ENCODE assay signal across 8 cellular contexts in the genomic region with DNA sequence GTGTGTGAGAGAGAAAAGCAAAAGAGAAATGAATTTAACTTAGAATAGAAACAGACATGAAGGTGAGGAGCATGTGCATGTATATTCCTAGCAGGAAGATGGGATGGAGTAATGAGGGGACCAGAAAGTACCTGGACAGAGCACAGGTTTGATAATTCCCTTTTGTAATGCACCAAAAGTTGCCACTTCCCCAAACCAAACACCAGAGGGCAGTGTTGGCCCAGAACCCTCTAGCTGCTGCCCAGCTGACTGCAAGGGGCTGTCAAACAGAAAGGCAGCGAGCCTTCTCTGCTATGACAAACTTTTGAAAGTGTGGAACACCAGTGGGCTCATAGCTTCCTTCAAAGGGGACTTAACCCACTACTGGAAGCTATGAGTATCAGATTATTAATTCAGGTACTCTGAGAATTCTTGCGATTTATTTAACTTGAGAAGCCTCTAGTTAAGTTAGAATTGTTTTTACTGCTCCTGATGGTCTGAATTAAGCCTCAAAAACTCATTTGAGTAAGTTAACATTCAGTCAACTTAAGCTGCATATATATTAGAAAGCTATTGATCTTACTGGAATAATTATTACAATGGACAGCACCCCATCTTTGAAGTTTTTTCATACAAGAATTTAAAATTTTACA.
A peak's percentile ranks its signal among the peaks of the same experiment; 100 is the strongest.
DNase-seq lines count a peak whose midpoint lies in the region; ATAC-seq and TF ChIP-seq lines count a peak whose summit lies in the region.

No MANE protein-coding gene starts in this region.

- intact Hi-C loops in heart left ventricle (cut with DNase I): loop anchor here (1.0 to 10.0 kb wide), 14 partner anchors 61 to 551 kb away; no protein-coding TSS in a partner anchor

- H3K9me3 Mint-ChIP-seq in activated naive CD4-positive, alpha-beta T cell treated with anti-CD3 and anti-CD28 coated beads, Interleukin-2, amount 50 U/mL, for 72 hours: no peaks in the 10 kb centered on the region

- H3K9me3 ChIP-seq in heart left ventricle: no peaks in the 10 kb centered on the region

- peak; percentile 98 for ATAC-seq in GM21619 (IDR thresholded peaks at IDR 0.05; ENCODE audit: unreplicated experiment)
- peak; percentile 59 to 76 for ATAC-seq in activated naive CD4-positive, alpha-beta T cell treated with anti-CD3 and anti-CD28 coated beads, Interleukin-2, amount 50 U/mL, for 72 hours
- peak; percentile 35 to 81 (median 77) for ATAC-seq in heart left ventricle

- H3K4me1 ChIP-seq in heart left ventricle: peaks cover 0 to 7% (median 0%) of the 10 kb centered on the region in 12 donors

- no peak overlapping the region for H3K4me3 ChIP-seq in heart left ventricle

- DNase-seq in GM03348 (ENCODE audit: low spot score): peak; percentile 82
- DNase-seq in HuH-7.5 (ENCODE audit: low spot score): peak; percentile 38
- DNase-seq in SK-MEL-5 (ENCODE audit: low read depth, low spot score): peak; percentile 80
- DNase-seq in activated naive CD4-positive, alpha-beta T cell treated with anti-CD3 and anti-CD28 coated beads, Interleukin-2, amount 50 U/mL, for 72 hours (ENCODE audit: low spot score in 2 of 2): peak; percentile 60 to 62
- DNase-seq in heart left ventricle: peak; percentile 53 to 62 (median 57)
- DNase-seq in putamen (ENCODE audit: low spot score): peak; percentile 55
- DNase-seq in GF-D8 (lab: John Stamatoyannopoulos, UW): no peak

- no peak overlapping the region for H3K27ac Mint-ChIP-seq in activated naive CD4-positive, alpha-beta T cell treated with anti-CD3 and anti-CD28 coated beads, Interleukin-2, amount 50 U/mL, for 72 hours

- H3K36me3 ChIP-seq in heart left ventricle: no peaks in the 10 kb centered on the region

- in situ Hi-C loops in SK-MEL-5 (cut with HindIII; ENCODE audit: low pct_unique_long_range_greater_than_20kb, low sequenced_read_pairs): loop anchor here (25.0 kb wide), 1 partner anchor 128 kb away; no protein-coding TSS in a partner anchor

- no peaks in the 10 kb centered on the region for H3K27me3 ChIP-seq in heart left ventricle

- 43 to 95% (median 51%) methylated on average over 1 to 2 of the region's 2 CpGs for WGBS in heart left ventricle, 4 donors

- no peaks in the 10 kb centered on the region for H3K36me3 Mint-ChIP-seq in activated naive CD4-positive, alpha-beta T cell treated with anti-CD3 and anti-CD28 coated beads, Interleukin-2, amount 50 U/mL, for 72 hours

- TF ChIP-seq CTCF in heart left ventricle (IDR thresholded peaks at IDR 0.05): peak; percentile 80 to 95 (median 88)

- no peak overlapping the region for H3K27ac ChIP-seq in heart left ventricle

- no peak for TF ChIP-seq POLR2A in heart left ventricle (IDR thresholded peaks at IDR 0.05)
